Comparison of ENCODE assay signal across 8 cellular contexts in the genomic region with DNA sequence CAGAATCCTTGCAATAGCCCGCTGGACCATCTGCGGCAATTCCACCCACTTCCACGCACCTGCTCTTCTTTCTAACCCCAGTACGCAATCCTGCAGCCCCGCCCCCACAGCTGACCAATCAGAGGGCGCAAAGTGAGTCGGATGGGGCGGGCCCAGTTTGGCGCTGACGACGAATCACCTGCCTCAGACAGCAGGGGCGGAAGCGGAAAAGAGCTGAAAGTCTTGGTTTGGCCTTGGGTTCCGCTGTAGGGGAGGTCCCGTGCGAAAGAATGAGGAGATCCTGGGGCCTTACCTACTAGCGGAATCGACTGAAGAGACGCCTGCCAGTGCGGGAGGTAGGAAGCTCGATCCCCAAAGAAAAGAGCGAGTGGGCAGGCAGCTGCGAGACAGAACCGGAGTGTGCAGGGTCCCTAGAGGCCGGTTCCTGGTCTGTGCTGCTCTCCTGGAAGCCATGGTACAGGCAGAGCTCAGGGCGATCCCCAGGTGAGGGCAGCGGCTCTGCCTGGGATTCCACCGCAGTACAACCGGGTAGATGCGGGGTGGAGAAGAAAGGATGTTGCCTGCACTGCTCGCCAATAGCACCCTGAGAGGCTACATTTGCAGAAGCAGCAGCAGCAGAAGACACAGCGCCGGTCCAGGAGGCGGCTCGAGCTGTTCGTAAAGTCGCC. TPM values are rescaled to one million over a fixed set of nuclear protein-coding genes. Genes with fewer than 3 reads are reported as not detected.
A peak's percentile ranks its signal among the peaks of the same experiment; 100 is the strongest.
DNase-seq lines count a peak whose midpoint lies in the region; ATAC-seq and TF ChIP-seq lines count a peak whose summit lies in the region.

A gene (plus strand): TSS at position 225 of the 668 bp plus-strand sequence. CDS start 560 bp downstream, outside the sequence.

- intact Hi-C loops in activated CD4-positive, alpha-beta T cell treated with anti-CD3 and anti-CD28 coated beads for 36 hours (cut with DNase I, micrococcal nuclease) = loop anchor here (1.0 to 5.0 kb wide), 4 partner anchors 67 to 1095 kb away; a partner anchor contains a TSS

- CTCF ChIA-PET in activated CD4-positive, alpha-beta T cell treated with anti-CD3 and anti-CD28 coated beads for 36 hours (lab: Charles Lee) = interaction anchor here (0.5 to 4.1 kb wide), 13 partner anchors 9 to 249 kb away, joined by 3 to 50 read pairs (median 4); a partner anchor contains a TSS

- H3K36me3 Mint-ChIP-seq in activated CD4-positive, alpha-beta T cell treated with anti-CD3 and anti-CD28 coated beads for 36 hours (ENCODE audit: low read depth) = peaks cover 14% of the 10 kb centered on the region

- peak within 1 kb of the TSS; percentile 93 for H3K4me3 Mint-ChIP-seq in activated CD4-positive, alpha-beta T cell treated with anti-CD3 and anti-CD28 coated beads for 36 hours

- peak within 1 kb of the TSS; percentile 94 for H3K27ac Mint-ChIP-seq in activated CD4-positive, alpha-beta T cell treated with anti-CD3 and anti-CD28 coated beads for 36 hours

- peak within 1 kb of the TSS; percentile 66 for H3K27ac ChIP-seq in cingulate gyrus (ENCODE audit: low read depth, low read length)

- POLR2A ChIA-PET in activated CD4-positive, alpha-beta T cell treated with anti-CD3 and anti-CD28 coated beads for 36 hours (lab: Charles Lee) = interaction anchor here (0.6 to 2.0 kb wide), 6 partner anchors 9 to 258 kb away, joined by 3 to 21 read pairs (median 6); a partner anchor contains a TSS

- H3K27me3 Mint-ChIP-seq in activated CD4-positive, alpha-beta T cell treated with anti-CD3 and anti-CD28 coated beads for 36 hours = peaks cover 3% of the 10 kb centered on the region

- no peaks in the 10 kb centered on the region for H3K9me3 Mint-ChIP-seq in activated CD4-positive, alpha-beta T cell treated with anti-CD3 and anti-CD28 coated beads for 36 hours (ENCODE audit: low read depth)

- TF ChIP-seq CTCF in kidney epithelial cell (IDR thresholded peaks at IDR 0.05; ENCODE audit: insufficient read depth, low read length, poor library complexity, severe bottlenecking) = no peak

- H3K27me3 ChIP-seq in kidney epithelial cell (ENCODE audit: control insufficient read depth, insufficient read depth, low read length) = no peaks in the 10 kb centered on the region

- H3K4me3 ChIP-seq in kidney epithelial cell (ENCODE audit: low read depth, low read length) = peak within 1 kb of the TSS; percentile 72

- H3K36me3 ChIP-seq in kidney epithelial cell (ENCODE audit: control insufficient read depth, insufficient read depth, low read length) = no peaks in the 10 kb centered on the region

- peaks cover 26% of the 10 kb centered on the region for H3K4me1 Mint-ChIP-seq in activated CD4-positive, alpha-beta T cell treated with anti-CD3 and anti-CD28 coated beads for 36 hours

- peak; percentile 99 for DNase-seq in Ammon's horn (ENCODE audit: low spot score)
- DNase-seq in GM19238 (ENCODE audit: insufficient read length, low spot score) = peak; percentile 80
- peak; percentile 86 to 90 for DNase-seq in NCI-H524 (lab: John Stamatoyannopoulos, UW)
- DNase-seq in activated CD4-positive, alpha-beta T cell treated with anti-CD3 and anti-CD28 coated beads for 36 hours = peak; percentile 99
- DNase-seq in kidney epithelial cell (ENCODE audit: low read depth) = peak; percentile 83
- DNase-seq in stimulated activated CD4-positive, alpha-beta T cell treated with anti-CD3 and anti-CD28 coated beads, Interleukin-15, amount 100 ng/mL, for 48 hours (ENCODE audit: low read depth in 2 of 2) = peak; percentile 95 to 98

- ATAC-seq in HG03442 (IDR thresholded peaks at IDR 0.05; ENCODE audit: unreplicated experiment) = peak; percentile 99
- ATAC-seq in activated CD4-positive, alpha-beta T cell treated with anti-CD3 and anti-CD28 coated beads for 36 hours = peak; percentile 98

RNA-seq across cellular contexts. Expression of the gene that starts here (rescaled TPM):
- total RNA-seq in activated CD4-positive, alpha-beta T cell treated with anti-CD3 and anti-CD28 coated beads for 36 hours = 10 to 100 TPM; 11.7 to 15.3 TPM
- total RNA-seq in kidney epithelial cell = 37.6 and 46.5 TPM in 2 replicates

Comparison
In these comparisons a context has a peak if more than half of its experiments do, and no peak if none do; other contexts are left out.
1. Peak in every context shown above with its lines: DNase-seq, ATAC-seq, H3K4me3 ChIP-seq and H3K27ac ChIP-seq.